ENCODE assay signal across 8 cellular contexts in the genomic region with DNA sequence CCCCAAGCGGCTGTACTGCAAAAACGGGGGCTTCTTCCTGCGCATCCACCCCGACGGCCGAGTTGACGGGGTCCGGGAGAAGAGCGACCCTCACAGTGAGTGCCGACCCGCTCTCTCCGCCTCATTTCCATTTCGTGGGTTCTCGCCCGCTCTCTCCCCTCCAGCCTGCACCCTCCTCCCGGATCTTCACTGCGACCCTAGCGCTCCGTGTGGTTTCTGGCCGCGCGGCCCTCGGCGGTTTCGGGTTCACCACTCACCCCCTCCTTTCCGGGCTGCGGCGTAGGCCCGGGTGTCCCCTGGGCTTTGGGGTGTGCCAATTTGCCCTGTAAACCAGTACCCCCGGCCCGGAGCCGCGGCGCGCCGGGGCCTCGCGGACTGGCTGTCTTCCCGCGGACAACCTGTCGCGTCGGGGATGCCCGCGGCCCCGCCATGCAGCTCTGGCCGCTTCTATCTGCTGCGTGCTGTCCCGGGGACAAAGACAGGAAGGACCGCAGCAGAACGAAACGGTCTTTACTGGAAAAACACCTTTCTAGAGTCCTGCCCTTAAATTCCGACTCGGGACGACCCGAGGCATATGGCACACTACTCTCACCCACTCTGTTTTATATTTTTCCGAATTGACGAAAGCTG. TPM values are rescaled to one million over a fixed set of nuclear protein-coding genes. Genes with fewer than 3 reads are reported as not detected.
DNase-seq lines count a peak whose midpoint lies in the region; ATAC-seq and TF ChIP-seq lines count a peak whose summit lies in the region.

No MANE protein-coding gene starts in this region.

- H3K27me3 Mint-ChIP-seq in activated T-cell treated with anti-CD3 and anti-CD28 coated beads, Interleukin-2, amount 50 U/mL, for 72 hours (ENCODE audit: low read depth), result peaks cover 85% of the 10 kb centered on the region

- peak overlapping the region; percentile 21 for H3K4me2 ChIP-seq in neural cell (ENCODE audit: low read length)

- TF ChIP-seq CTCF in foreskin fibroblast (IDR thresholded peaks at IDR 0.05; ENCODE audit: low read depth, low read length) (no peak), neural cell (IDR thresholded peaks at IDR 0.05; ENCODE audit: poor library complexity, severe bottlenecking) (no peak)

- ATAC-seq in activated T-cell treated with anti-CD3 and anti-CD28 coated beads, Interleukin-2, amount 50 U/mL, for 72 hours (replicated peaks in 1 of 2), result peak; percentile 58 to 62

- no peaks in the 10 kb centered on the region for H3F3A ChIP-seq in neural cell (ENCODE audit: insufficient read depth, low read length, poor library complexity, severe bottlenecking)

- H3K4me3 ChIP-seq in foreskin fibroblast (ENCODE audit: low read depth in 1 of 2, low read length in 2 of 2) (peak overlapping the region; percentile 91 to 92), neural cell (ENCODE audit: low read length) (peak overlapping the region; percentile 89)

- peak overlapping the region; percentile 86 to 89 for H3K4me3 Mint-ChIP-seq in activated T-cell treated with anti-CD3 and anti-CD28 coated beads, Interleukin-2, amount 50 U/mL, for 72 hours

- no peak for TF ChIP-seq RAD21 in neural cell (conservative IDR thresholded peaks at IDR 0.05)

- peak overlapping the region; percentile 65 for H3K9ac ChIP-seq in neural cell (ENCODE audit: low read length)

- peaks cover 39% of the 10 kb centered on the region for H3K79me2 ChIP-seq in neural cell (replicated peaks; ENCODE audit: insufficient read depth, low read length)

- peak overlapping the region; percentile 81 for H2AFZ ChIP-seq in neural cell (ENCODE audit: low read depth, low read length)

- H4K20me1 ChIP-seq in neural cell (ENCODE audit: insufficient read depth), result no peaks in the 10 kb centered on the region

- peaks cover 0 to 6% of the 10 kb centered on the region in 2 donors for H3K36me3 Mint-ChIP-seq in activated T-cell treated with anti-CD3 and anti-CD28 coated beads, Interleukin-2, amount 50 U/mL, for 72 hours (ENCODE audit: insufficient read depth in 2 of 2)

- no peak for TF ChIP-seq EP300 in neural cell (conservative IDR thresholded peaks at IDR 0.05; ENCODE audit: poor library complexity, severe bottlenecking)

- peak overlapping the region; percentile 29 for H3K27ac ChIP-seq in neural cell (ENCODE audit: low read length)

- H3K9me2 ChIP-seq in neural cell (ENCODE audit: insufficient read depth, low read length), result no peaks in the 10 kb centered on the region

- H3K4me1 Mint-ChIP-seq in activated T-cell treated with anti-CD3 and anti-CD28 coated beads, Interleukin-2, amount 50 U/mL, for 72 hours (ENCODE audit: low read depth), result peaks cover 19% of the 10 kb centered on the region

- no peaks in the 10 kb centered on the region for H3K27me3 ChIP-seq in neural cell (ENCODE audit: insufficient read depth, low read depth, low read length)

- no peaks in the 10 kb centered on the region for H3K36me3 ChIP-seq in neural cell (ENCODE audit: insufficient read depth, low read length)

- peak overlapping the region; percentile 64 for H3K27ac Mint-ChIP-seq in activated T-cell treated with anti-CD3 and anti-CD28 coated beads, Interleukin-2, amount 50 U/mL, for 72 hours

- H3K9me3 Mint-ChIP-seq in activated T-cell treated with anti-CD3 and anti-CD28 coated beads, Interleukin-2, amount 50 U/mL, for 72 hours, result no peaks in the 10 kb centered on the region

- peak; percentile 2 to 3 for DNase-seq in activated CD4-positive, alpha-beta T cell treated with anti-CD3 and anti-CD28 coated beads for 4 hours
- no peak for DNase-seq in activated CD4-positive, alpha-beta T cell treated with anti-CD3 and anti-CD28 coated beads, Interleukin-2, amount 50 U/mL, for 1 hour
- DNase-seq in HCEC 1CT, result peak; percentile 30
- peak; percentile 41 for DNase-seq in M059J (ENCODE audit: low read depth)
- DNase-seq in activated T-cell treated with anti-CD3 and anti-CD28 coated beads, Interleukin-2, amount 50 U/mL, for 72 hours, result peak; percentile 49 to 60
- peak; percentile 49 to 83 for DNase-seq in foreskin fibroblast
- DNase-seq in DMS153 treated with DMSO at 0.1 percent for 48 hours (lab: John Stamatoyannopoulos, UW; ENCODE audit: unreplicated experiment), result no peak

- no peaks in the 10 kb centered on the region for H3K9me3 ChIP-seq in neural cell (ENCODE audit: low read length)

TF ChIP-seq in neural cell, 6 proteins besides CTCF, POLR2A, EP300 and RAD21:
- TF ChIP-seq EZH2 (IDR thresholded peaks at IDR 0.05; ENCODE audit: borderline replicate concordance, insufficient read depth, low read length, poor library complexity, severe bottlenecking) (no peak), SMC3 (conservative IDR thresholded peaks at IDR 0.05; ENCODE audit: poor library complexity) (no peak), TAF1 (IDR thresholded peaks at IDR 0.05; ENCODE audit: low read depth) (peak; percentile 14), POLR2AphosphoS5 (IDR thresholded peaks at IDR 0.05) (peak; percentile 24)
- TF ChIP-seq, protein P1, sequence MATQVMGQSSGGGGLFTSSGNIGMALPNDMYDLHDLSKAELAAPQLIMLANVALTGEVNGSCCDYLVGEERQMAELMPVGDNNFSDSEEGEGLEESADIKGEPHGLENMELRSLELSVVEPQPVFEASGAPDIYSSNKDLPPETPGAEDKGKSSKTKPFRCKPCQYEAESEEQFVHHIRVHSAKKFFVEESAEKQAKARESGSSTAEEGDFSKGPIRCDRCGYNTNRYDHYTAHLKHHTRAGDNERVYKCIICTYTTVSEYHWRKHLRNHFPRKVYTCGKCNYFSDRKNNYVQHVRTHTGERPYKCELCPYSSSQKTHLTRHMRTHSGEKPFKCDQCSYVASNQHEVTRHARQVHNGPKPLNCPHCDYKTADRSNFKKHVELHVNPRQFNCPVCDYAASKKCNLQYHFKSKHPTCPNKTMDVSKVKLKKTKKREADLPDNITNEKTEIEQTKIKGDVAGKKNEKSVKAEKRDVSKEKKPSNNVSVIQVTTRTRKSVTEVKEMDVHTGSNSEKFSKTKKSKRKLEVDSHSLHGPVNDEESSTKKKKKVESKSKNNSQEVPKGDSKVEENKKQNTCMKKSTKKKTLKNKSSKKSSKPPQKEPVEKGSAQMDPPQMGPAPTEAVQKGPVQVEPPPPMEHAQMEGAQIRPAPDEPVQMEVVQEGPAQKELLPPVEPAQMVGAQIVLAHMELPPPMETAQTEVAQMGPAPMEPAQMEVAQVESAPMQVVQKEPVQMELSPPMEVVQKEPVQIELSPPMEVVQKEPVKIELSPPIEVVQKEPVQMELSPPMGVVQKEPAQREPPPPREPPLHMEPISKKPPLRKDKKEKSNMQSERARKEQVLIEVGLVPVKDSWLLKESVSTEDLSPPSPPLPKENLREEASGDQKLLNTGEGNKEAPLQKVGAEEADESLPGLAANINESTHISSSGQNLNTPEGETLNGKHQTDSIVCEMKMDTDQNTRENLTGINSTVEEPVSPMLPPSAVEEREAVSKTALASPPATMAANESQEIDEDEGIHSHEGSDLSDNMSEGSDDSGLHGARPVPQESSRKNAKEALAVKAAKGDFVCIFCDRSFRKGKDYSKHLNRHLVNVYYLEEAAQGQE (IDR thresholded peaks at IDR 0.05; ENCODE audit: borderline replicate concordance), result no peak

RNA-seq across cellular contexts. Expression of a gene that starts 0.7 kb away (rescaled TPM):
- 20.7 and 25.5 TPM in 2 replicates for total RNA-seq in M059J (2014; rRNA removed; shearing (Covaris generic))
- total RNA-seq in activated T-cell treated with anti-CD3 and anti-CD28 coated beads, Interleukin-2, amount 50 U/mL, for 72 hours, result 1 to 10 TPM; 2.7 to 4.8 TPM
- polyA plus RNA-seq in neural cell, result 5.2 and 5.8 TPM in 2 replicates
- polyA minus RNA-seq in neural cell, result 12.4 and 13.8 TPM in 2 replicates

Comparison
In these comparisons a context has a peak if more than half of its experiments do, and no peak if none do; other contexts are left out.
1. DNase-seq: peak in activated CD4-positive, alpha-beta T cell treated with anti-CD3 and anti-CD28 coated beads for 4 hours (2 of 2), HCEC 1CT (single experiment), M059J (single experiment), activated T-cell treated with anti-CD3 and anti-CD28 coated beads, Interleukin-2, amount 50 U/mL, for 72 hours (2 of 2) and foreskin fibroblast (2 of 2); none in activated CD4-positive, alpha-beta T cell treated with anti-CD3 and anti-CD28 coated beads, Interleukin-2, amount 50 U/mL, for 1 hour (single experiment) and DMS153 treated with DMSO at 0.1 percent for 48 hours (single experiment).